1 cellular context compared by ENCODE assay signal in the genomic region with DNA sequence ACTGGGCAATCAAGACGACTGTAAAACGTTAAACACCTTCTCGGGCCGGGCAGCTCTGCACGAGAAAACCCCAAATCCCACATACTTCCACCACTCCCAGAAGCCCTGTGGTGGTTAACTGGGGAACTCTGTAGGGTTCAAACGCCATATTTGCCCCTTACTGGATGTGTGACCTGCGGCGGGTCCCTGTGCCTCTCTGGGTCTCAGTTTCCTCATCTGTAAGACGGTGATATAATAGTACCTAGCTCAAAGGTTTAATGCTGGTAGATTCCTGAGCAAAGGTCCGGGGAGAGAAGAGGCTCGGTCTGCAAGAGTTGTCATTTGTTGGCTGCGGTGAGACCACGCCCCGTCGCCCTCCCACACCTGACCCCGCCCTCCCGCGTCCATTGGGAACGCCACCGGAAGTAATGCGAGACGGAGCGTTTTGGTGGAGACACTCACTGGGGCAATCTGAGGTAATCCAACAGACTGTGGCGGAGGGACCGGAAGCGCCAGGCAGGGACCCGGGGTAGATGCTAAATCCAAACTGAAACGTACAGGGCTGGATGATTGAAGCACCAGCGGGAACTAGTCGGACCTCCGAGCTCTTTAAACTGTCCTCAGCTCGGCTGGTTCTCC.
TF ChIP-seq lines count a peak whose summit lies in the region.

No MANE protein-coding gene starts in this region.

TF ChIP-seq in HepG2, 621 proteins besides CTCF, POLR2A, EP300 and RAD21 (continued from another document and continues in another):
- no peak for TF ChIP-seq ZNF772 (CRISPR knock-in tag; IDR thresholded peaks at IDR 0.05)
- no peak for TF ChIP-seq MEIS1 (CRISPR knock-in tag; IDR thresholded peaks at IDR 0.05; ENCODE audit: borderline replicate concordance)
- no peak for TF ChIP-seq ZNF253 (CRISPR knock-in tag; IDR thresholded peaks at IDR 0.05; ENCODE audit: borderline replicate concordance)
- peak; percentile 86 for TF ChIP-seq CEBPG (CRISPR knock-in tag; IDR thresholded peaks at IDR 0.05)
- TF ChIP-seq HDAC1 (CRISPR knock-in tag; IDR thresholded peaks at IDR 0.05): peak; percentile 69
- TF ChIP-seq ZBTB20 (CRISPR knock-in tag; IDR thresholded peaks at IDR 0.05; ENCODE audit: borderline replicate concordance, low read depth): no peak; the same call in 1 of the 2 replicates
- 0 out of 2 replicates have a peak, but pooled peaks have one; percentile 31 for TF ChIP-seq ZNF605 (CRISPR knock-in tag; IDR thresholded peaks at IDR 0.05)
- TF ChIP-seq, protein P1, sequence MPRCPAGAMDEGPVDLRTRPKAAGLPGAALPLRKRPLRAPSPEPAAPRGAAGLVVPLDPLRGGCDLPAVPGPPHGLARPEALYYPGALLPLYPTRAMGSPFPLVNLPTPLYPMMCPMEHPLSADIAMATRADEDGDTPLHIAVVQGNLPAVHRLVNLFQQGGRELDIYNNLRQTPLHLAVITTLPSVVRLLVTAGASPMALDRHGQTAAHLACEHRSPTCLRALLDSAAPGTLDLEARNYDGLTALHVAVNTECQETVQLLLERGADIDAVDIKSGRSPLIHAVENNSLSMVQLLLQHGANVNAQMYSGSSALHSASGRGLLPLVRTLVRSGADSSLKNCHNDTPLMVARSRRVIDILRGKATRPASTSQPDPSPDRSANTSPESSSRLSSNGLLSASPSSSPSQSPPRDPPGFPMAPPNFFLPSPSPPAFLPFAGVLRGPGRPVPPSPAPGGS (CRISPR knock-in tag; IDR thresholded peaks at IDR 0.05): no peak
- TF ChIP-seq ZNF292 (CRISPR knock-in tag; IDR thresholded peaks at IDR 0.05; ENCODE audit: borderline replicate concordance, low read depth): no peak
- TF ChIP-seq, protein P2, sequence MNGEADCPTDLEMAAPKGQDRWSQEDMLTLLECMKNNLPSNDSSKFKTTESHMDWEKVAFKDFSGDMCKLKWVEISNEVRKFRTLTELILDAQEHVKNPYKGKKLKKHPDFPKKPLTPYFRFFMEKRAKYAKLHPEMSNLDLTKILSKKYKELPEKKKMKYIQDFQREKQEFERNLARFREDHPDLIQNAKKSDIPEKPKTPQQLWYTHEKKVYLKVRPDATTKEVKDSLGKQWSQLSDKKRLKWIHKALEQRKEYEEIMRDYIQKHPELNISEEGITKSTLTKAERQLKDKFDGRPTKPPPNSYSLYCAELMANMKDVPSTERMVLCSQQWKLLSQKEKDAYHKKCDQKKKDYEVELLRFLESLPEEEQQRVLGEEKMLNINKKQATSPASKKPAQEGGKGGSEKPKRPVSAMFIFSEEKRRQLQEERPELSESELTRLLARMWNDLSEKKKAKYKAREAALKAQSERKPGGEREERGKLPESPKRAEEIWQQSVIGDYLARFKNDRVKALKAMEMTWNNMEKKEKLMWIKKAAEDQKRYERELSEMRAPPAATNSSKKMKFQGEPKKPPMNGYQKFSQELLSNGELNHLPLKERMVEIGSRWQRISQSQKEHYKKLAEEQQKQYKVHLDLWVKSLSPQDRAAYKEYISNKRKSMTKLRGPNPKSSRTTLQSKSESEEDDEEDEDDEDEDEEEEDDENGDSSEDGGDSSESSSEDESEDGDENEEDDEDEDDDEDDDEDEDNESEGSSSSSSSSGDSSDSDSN (CRISPR knock-in tag; IDR thresholded peaks at IDR 0.05): peak; percentile 73
- TF ChIP-seq, protein P3, sequence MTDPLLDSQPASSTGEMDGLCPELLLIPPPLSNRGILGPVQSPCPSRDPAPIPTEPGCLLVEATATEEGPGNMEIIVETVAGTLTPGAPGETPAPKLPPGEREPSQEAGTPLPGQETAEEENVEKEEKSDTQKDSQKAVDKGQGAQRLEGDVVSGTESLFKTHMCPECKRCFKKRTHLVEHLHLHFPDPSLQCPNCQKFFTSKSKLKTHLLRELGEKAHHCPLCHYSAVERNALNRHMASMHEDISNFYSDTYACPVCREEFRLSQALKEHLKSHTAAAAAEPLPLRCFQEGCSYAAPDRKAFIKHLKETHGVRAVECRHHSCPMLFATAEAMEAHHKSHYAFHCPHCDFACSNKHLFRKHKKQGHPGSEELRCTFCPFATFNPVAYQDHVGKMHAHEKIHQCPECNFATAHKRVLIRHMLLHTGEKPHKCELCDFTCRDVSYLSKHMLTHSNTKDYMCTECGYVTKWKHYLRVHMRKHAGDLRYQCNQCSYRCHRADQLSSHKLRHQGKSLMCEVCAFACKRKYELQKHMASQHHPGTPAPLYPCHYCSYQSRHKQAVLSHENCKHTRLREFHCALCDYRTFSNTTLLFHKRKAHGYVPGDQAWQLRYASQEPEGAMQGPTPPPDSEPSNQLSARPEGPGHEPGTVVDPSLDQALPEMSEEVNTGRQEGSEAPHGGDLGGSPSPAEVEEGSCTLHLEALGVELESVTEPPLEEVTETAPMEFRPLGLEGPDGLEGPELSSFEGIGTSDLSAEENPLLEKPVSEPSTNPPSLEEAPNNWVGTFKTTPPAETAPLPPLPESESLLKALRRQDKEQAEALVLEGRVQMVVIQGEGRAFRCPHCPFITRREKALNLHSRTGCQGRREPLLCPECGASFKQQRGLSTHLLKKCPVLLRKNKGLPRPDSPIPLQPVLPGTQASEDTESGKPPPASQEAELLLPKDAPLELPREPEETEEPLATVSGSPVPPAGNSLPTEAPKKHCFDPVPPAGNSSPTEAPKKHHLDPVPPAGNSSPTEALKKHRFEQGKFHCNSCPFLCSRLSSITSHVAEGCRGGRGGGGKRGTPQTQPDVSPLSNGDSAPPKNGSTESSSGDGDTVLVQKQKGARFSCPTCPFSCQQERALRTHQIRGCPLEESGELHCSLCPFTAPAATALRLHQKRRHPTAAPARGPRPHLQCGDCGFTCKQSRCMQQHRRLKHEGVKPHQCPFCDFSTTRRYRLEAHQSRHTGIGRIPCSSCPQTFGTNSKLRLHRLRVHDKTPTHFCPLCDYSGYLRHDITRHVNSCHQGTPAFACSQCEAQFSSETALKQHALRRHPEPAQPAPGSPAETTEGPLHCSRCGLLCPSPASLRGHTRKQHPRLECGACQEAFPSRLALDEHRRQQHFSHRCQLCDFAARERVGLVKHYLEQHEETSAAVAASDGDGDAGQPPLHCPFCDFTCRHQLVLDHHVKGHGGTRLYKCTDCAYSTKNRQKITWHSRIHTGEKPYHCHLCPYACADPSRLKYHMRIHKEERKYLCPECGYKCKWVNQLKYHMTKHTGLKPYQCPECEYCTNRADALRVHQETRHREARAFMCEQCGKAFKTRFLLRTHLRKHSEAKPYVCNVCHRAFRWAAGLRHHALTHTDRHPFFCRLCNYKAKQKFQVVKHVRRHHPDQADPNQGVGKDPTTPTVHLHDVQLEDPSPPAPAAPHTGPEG (CRISPR knock-in tag; IDR thresholded peaks at IDR 0.05): no peak
- TF ChIP-seq CREM (IDR thresholded peaks at IDR 0.05): peak; percentile 70
- no peak for TF ChIP-seq CREM (CRISPR knock-in tag; IDR thresholded peaks at IDR 0.05)
- TF ChIP-seq ZNF30 (CRISPR knock-in tag; IDR thresholded peaks at IDR 0.05): no peak
- peak; percentile 63 for TF ChIP-seq PHF8 (CRISPR knock-in tag; IDR thresholded peaks at IDR 0.05)
- TF ChIP-seq NFKBIZ (CRISPR knock-in tag; IDR thresholded peaks at IDR 0.05): no peak
- TF ChIP-seq WIZ (CRISPR knock-in tag; IDR thresholded peaks at IDR 0.05): no peak
- TF ChIP-seq ZNF556 (CRISPR knock-in tag; IDR thresholded peaks at IDR 0.05; ENCODE audit: borderline replicate concordance): no peak
- no peak for TF ChIP-seq TBL1XR1 (IDR thresholded peaks at IDR 0.05; ENCODE audit: borderline replicate concordance, low read length, partially characterized antibody)
- peak; percentile 41; the same call in 1 of the 2 replicates for TF ChIP-seq HNF4G (IDR thresholded peaks at IDR 0.05; ENCODE audit: borderline replicate concordance, low read depth, low read length)
- TF ChIP-seq HNF4G (CRISPR knock-in tag; IDR thresholded peaks at IDR 0.05; ENCODE audit: borderline replicate concordance, low read depth): no peak
- TF ChIP-seq TMF1 (CRISPR knock-in tag; IDR thresholded peaks at IDR 0.05; ENCODE audit: low read depth): no peak
- no peak for TF ChIP-seq CENPX (CRISPR knock-in tag; IDR thresholded peaks at IDR 0.05)
- TF ChIP-seq SIN3A (IDR thresholded peaks at IDR 0.05; ENCODE audit: borderline replicate concordance, low read depth, low read length): peak; percentile 77; the same call in 1 of the 2 replicates
- TF ChIP-seq CBX5 (CRISPR knock-in tag; IDR thresholded peaks at IDR 0.05; ENCODE audit: borderline replicate concordance): no peak; the same call in 1 of the 2 replicates
- TF ChIP-seq RBAK (CRISPR knock-in tag; IDR thresholded peaks at IDR 0.05): no peak
- TF ChIP-seq RORA (CRISPR knock-in tag; IDR thresholded peaks at IDR 0.05): no peak
- TF ChIP-seq NFKB2 (CRISPR knock-in tag; IDR thresholded peaks at IDR 0.05; ENCODE audit: borderline replicate concordance): peak; percentile 11; the same call in 1 of the 2 replicates
- TF ChIP-seq ZNF510 (CRISPR knock-in tag; IDR thresholded peaks at IDR 0.05; ENCODE audit: low read depth): no peak
- peak; percentile 46; the same call in 1 of the 2 replicates for TF ChIP-seq ZNF652 (CRISPR knock-in tag; IDR thresholded peaks at IDR 0.05; ENCODE audit: borderline replicate concordance, low read depth)
- no peak for TF ChIP-seq KAT2B (IDR thresholded peaks at IDR 0.05; ENCODE audit: borderline replicate concordance, low read depth, low read length)
- peak; percentile 15 for TF ChIP-seq ELF3 (CRISPR knock-in tag; IDR thresholded peaks at IDR 0.05)
- TF ChIP-seq ZNF713 (CRISPR knock-in tag; IDR thresholded peaks at IDR 0.05): no peak
- TF ChIP-seq ZNF792 (CRISPR knock-in tag; IDR thresholded peaks at IDR 0.05): peak; percentile 39; the same call in 1 of the 2 replicates
- TF ChIP-seq ZNF780A (CRISPR knock-in tag; IDR thresholded peaks at IDR 0.05): no peak
- TF ChIP-seq, protein P4, sequence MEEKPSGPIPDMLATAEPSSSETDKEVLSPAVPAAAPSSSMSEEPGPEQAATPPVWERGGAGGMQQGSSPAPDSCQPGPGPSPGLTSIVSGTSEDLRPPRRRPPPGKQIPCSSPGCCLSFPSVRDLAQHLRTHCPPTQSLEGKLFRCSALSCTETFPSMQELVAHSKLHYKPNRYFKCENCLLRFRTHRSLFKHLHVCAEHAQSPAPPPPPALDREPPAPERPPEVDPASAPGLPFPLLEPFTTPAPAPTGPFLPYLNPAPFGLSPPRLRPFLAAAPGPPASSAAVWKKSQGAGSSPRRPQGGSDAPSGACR (CRISPR knock-in tag; IDR thresholded peaks at IDR 0.05): peak; percentile 59
- no peak; the same call in 1 of the 2 replicates for TF ChIP-seq SP140L (CRISPR knock-in tag; IDR thresholded peaks at IDR 0.05; ENCODE audit: borderline replicate concordance)
- TF ChIP-seq PCBP2 (optimal IDR thresholded peaks at IDR 0.05; ENCODE audit: low read depth, low read length, poor library complexity, severe bottlenecking): no peak
- peak; percentile 91; the same call in 1 of the 2 replicates for TF ChIP-seq FOXK1 (CRISPR knock-in tag; IDR thresholded peaks at IDR 0.05; ENCODE audit: borderline replicate concordance, low read depth)
- no peak for TF ChIP-seq ATRX (CRISPR knock-in tag; IDR thresholded peaks at IDR 0.05; ENCODE audit: borderline replicate concordance)
- no peak for TF ChIP-seq ARID2 (CRISPR knock-in tag; IDR thresholded peaks at IDR 0.05; ENCODE audit: borderline replicate concordance)
- TF ChIP-seq, protein P5, sequence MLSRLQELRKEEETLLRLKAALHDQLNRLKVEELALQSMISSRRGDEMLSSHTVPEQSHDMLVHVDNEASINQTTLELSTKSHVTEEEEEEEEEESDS (CRISPR knock-in tag; IDR thresholded peaks at IDR 0.05; ENCODE audit: borderline replicate concordance): no peak; the same call in 1 of the 2 replicates
- TF ChIP-seq, protein P6, sequence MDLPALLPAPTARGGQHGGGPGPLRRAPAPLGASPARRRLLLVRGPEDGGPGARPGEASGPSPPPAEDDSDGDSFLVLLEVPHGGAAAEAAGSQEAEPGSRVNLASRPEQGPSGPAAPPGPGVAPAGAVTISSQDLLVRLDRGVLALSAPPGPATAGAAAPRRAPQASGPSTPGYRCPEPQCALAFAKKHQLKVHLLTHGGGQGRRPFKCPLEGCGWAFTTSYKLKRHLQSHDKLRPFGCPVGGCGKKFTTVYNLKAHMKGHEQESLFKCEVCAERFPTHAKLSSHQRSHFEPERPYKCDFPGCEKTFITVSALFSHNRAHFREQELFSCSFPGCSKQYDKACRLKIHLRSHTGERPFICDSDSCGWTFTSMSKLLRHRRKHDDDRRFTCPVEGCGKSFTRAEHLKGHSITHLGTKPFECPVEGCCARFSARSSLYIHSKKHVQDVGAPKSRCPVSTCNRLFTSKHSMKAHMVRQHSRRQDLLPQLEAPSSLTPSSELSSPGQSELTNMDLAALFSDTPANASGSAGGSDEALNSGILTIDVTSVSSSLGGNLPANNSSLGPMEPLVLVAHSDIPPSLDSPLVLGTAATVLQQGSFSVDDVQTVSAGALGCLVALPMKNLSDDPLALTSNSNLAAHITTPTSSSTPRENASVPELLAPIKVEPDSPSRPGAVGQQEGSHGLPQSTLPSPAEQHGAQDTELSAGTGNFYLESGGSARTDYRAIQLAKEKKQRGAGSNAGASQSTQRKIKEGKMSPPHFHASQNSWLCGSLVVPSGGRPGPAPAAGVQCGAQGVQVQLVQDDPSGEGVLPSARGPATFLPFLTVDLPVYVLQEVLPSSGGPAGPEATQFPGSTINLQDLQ (CRISPR knock-in tag; IDR thresholded peaks at IDR 0.05): no peak
- TF ChIP-seq ZNF224 (CRISPR knock-in tag; IDR thresholded peaks at IDR 0.05): no peak
- TF ChIP-seq, protein P7, sequence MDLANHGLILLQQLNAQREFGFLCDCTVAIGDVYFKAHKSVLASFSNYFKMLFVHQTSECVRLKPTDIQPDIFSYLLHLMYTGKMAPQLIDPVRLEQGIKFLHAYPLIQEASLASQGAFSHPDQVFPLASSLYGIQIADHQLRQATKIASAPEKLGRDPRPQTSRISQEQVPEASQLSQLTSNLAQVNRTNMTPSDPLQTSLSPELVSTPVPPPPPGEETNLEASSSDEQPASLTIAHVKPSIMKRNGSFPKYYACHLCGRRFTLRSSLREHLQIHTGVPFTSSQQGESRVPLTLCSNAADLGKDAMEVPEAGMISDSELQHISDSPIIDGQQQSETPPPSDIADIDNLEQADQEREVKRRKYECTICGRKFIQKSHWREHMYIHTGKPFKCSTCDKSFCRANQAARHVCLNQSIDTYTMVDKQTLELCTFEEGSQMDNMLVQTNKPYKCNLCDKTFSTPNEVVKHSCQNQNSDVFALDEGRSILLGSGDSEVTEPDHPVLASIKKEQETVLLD (CRISPR knock-in tag; IDR thresholded peaks at IDR 0.05; ENCODE audit: low read depth): peak; percentile 15
- no peak; the same call in 1 of the 2 replicates for TF ChIP-seq ERF (CRISPR knock-in tag; IDR thresholded peaks at IDR 0.05)
- TF ChIP-seq, protein P8, sequence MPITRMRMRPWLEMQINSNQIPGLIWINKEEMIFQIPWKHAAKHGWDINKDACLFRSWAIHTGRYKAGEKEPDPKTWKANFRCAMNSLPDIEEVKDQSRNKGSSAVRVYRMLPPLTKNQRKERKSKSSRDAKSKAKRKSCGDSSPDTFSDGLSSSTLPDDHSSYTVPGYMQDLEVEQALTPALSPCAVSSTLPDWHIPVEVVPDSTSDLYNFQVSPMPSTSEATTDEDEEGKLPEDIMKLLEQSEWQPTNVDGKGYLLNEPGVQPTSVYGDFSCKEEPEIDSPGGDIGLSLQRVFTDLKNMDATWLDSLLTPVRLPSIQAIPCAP (CRISPR knock-in tag; IDR thresholded peaks at IDR 0.05; ENCODE audit: low read depth): no peak
- no peak for TF ChIP-seq ISL2 (CRISPR knock-in tag; IDR thresholded peaks at IDR 0.05)
- no peak; the same call in 1 of the 2 replicates for TF ChIP-seq FOXA3 (CRISPR knock-in tag; IDR thresholded peaks at IDR 0.05)
